ENCODE assay signal across 1 cellular context in genomic region chr17:82289822-82290541, GRCh38.
TF ChIP-seq lines count a peak whose summit lies in the region.

No MANE protein-coding gene starts in this region.

TF ChIP-seq in HepG2, 621 proteins besides CTCF, POLR2A, EP300 and RAD21 (continued from another document and continues in another):
- TF ChIP-seq ADNP (CRISPR knock-in tag; IDR thresholded peaks at IDR 0.05) (no peak), CEBPG (CRISPR knock-in tag; IDR thresholded peaks at IDR 0.05) (no peak), FOXK1 (CRISPR knock-in tag; IDR thresholded peaks at IDR 0.05; ENCODE audit: borderline replicate concordance, low read depth) (peak; percentile 24; the same call in 1 of the 2 replicates), THRA (CRISPR knock-in tag; IDR thresholded peaks at IDR 0.05; ENCODE audit: borderline replicate concordance) (peak; percentile 83; the same call in 1 of the 2 replicates), HNF4A (CRISPR knock-in tag; IDR thresholded peaks at IDR 0.05) (peak; percentile 29; the same call in 1 of the 2 replicates), ELF4 (CRISPR knock-in tag; IDR thresholded peaks at IDR 0.05; ENCODE audit: borderline replicate concordance) (no peak), ZNF777 (CRISPR knock-in tag; IDR thresholded peaks at IDR 0.05) (peak; percentile 37; the same call in 1 of the 2 replicates), IKZF4 (CRISPR knock-in tag; IDR thresholded peaks at IDR 0.05; ENCODE audit: borderline replicate concordance, low read depth, not compliant biosample characterization) (peak; percentile 42), ZBTB7A (CRISPR knock-in tag; IDR thresholded peaks at IDR 0.05) (peak; percentile 56; the same call in 1 of the 2 replicates), CENPT (CRISPR knock-in tag; IDR thresholded peaks at IDR 0.05; ENCODE audit: low read depth) (no peak), ARID5B (CRISPR knock-in tag; IDR thresholded peaks at IDR 0.05) (peak; percentile 47; the same call in 1 of the 2 replicates), HOXD1 (CRISPR knock-in tag; IDR thresholded peaks at IDR 0.05) (no peak), ZC3H13 (CRISPR knock-in tag; IDR thresholded peaks at IDR 0.05) (no peak), TRIM24 (CRISPR knock-in tag; IDR thresholded peaks at IDR 0.05) (no peak), SIX4 (CRISPR knock-in tag; IDR thresholded peaks at IDR 0.05) (no peak), YEATS4 (CRISPR knock-in tag; IDR thresholded peaks at IDR 0.05; ENCODE audit: borderline replicate concordance) (0 out of 2 replicates have a peak, but pooled peaks have one; percentile 28), HDAC1 (CRISPR knock-in tag; IDR thresholded peaks at IDR 0.05) (0 out of 2 replicates have a peak, but pooled peaks have one; percentile 41), BHLHE40 (IDR thresholded peaks at IDR 0.05; ENCODE audit: low read length) (peak; percentile 84), ZNF780A (CRISPR knock-in tag; IDR thresholded peaks at IDR 0.05) (no peak), CHCHD3 (CRISPR knock-in tag; IDR thresholded peaks at IDR 0.05) (no peak), TBX3 (IDR thresholded peaks at IDR 0.05; ENCODE audit: borderline replicate concordance) (no peak), ZNF552 (CRISPR knock-in tag; IDR thresholded peaks at IDR 0.05; ENCODE audit: borderline replicate concordance) (no peak), ZNF788 (CRISPR knock-in tag; IDR thresholded peaks at IDR 0.05; ENCODE audit: borderline replicate concordance) (no peak), ZSCAN9 (CRISPR knock-in tag; IDR thresholded peaks at IDR 0.05; ENCODE audit: borderline replicate concordance) (no peak), FUBP1 (CRISPR knock-in tag; IDR thresholded peaks at IDR 0.05; ENCODE audit: borderline replicate concordance) (peak; percentile 47; the same call in 1 of the 2 replicates), ZBTB42 (CRISPR knock-in tag; IDR thresholded peaks at IDR 0.05) (no peak), ZNF550 (CRISPR knock-in tag; IDR thresholded peaks at IDR 0.05; ENCODE audit: borderline replicate concordance) (no peak), ATAD3A (CRISPR knock-in tag; IDR thresholded peaks at IDR 0.05) (no peak), NFKB2 (CRISPR knock-in tag; IDR thresholded peaks at IDR 0.05; ENCODE audit: borderline replicate concordance) (no peak), RBFOX2 (IDR thresholded peaks at IDR 0.05; ENCODE audit: low read depth, low read length) (peak; percentile 61), NFE2 (CRISPR knock-in tag; IDR thresholded peaks at IDR 0.05) (no peak), DPF2 (CRISPR knock-in tag; IDR thresholded peaks at IDR 0.05; ENCODE audit: borderline replicate concordance, low read depth) (0 out of 2 replicates have a peak, but pooled peaks have one; percentile 21), PHF8 (CRISPR knock-in tag; IDR thresholded peaks at IDR 0.05) (no peak), PAF1 (CRISPR knock-in tag; IDR thresholded peaks at IDR 0.05) (no peak), KAT7 (CRISPR knock-in tag; IDR thresholded peaks at IDR 0.05; ENCODE audit: borderline replicate concordance) (0 out of 2 replicates have a peak, but pooled peaks have one; percentile 5), ZBTB39 (CRISPR knock-in tag; IDR thresholded peaks at IDR 0.05) (no peak), SSRP1 (CRISPR knock-in tag; IDR thresholded peaks at IDR 0.05) (peak; percentile 53), SMAD3 (CRISPR knock-in tag; IDR thresholded peaks at IDR 0.05) (no peak), ZNF639 (CRISPR knock-in tag; conservative IDR thresholded peaks at IDR 0.05) (no peak), JUND (CRISPR knock-in tag; IDR thresholded peaks at IDR 0.05) (peak; percentile 28; the same call in 1 of the 2 replicates), ZNF652 (CRISPR knock-in tag; IDR thresholded peaks at IDR 0.05; ENCODE audit: borderline replicate concordance, low read depth) (no peak), CBFB (CRISPR knock-in tag; IDR thresholded peaks at IDR 0.05) (peak; percentile 44; the same call in 1 of the 2 replicates), ZNF776 (CRISPR knock-in tag; IDR thresholded peaks at IDR 0.05) (no peak)
- TF ChIP-seq, protein P1, sequence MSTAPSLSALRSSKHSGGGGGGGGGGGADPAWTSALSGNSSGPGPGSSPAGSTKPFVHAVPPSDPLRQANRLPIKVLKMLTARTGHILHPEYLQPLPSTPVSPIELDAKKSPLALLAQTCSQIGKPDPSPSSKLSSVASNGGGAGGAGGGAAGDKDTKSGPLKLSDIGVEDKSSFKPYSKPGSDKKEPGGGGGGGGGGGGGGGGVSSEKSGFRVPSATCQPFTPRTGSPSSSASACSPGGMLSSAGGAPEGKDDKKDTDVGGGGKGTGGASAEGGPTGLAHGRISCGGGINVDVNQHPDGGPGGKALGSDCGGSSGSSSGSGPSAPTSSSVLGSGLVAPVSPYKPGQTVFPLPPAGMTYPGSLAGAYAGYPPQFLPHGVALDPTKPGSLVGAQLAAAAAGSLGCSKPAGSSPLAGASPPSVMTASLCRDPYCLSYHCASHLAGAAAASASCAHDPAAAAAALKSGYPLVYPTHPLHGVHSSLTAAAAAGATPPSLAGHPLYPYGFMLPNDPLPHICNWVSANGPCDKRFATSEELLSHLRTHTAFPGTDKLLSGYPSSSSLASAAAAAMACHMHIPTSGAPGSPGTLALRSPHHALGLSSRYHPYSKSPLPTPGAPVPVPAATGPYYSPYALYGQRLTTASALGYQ (CRISPR knock-in tag; IDR thresholded peaks at IDR 0.05) = no peak; the same call in 1 of the 2 replicates
- TF ChIP-seq, protein P2, sequence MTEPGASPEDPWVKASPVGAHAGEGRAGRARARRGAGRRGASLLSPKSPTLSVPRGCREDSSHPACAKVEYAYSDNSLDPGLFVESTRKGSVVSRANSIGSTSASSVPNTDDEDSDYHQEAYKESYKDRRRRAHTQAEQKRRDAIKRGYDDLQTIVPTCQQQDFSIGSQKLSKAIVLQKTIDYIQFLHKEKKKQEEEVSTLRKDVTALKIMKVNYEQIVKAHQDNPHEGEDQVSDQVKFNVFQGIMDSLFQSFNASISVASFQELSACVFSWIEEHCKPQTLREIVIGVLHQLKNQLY (CRISPR knock-in tag; IDR thresholded peaks at IDR 0.05) = peak; percentile 44; the same call in 1 of the 2 replicates
- TF ChIP-seq, protein P3, sequence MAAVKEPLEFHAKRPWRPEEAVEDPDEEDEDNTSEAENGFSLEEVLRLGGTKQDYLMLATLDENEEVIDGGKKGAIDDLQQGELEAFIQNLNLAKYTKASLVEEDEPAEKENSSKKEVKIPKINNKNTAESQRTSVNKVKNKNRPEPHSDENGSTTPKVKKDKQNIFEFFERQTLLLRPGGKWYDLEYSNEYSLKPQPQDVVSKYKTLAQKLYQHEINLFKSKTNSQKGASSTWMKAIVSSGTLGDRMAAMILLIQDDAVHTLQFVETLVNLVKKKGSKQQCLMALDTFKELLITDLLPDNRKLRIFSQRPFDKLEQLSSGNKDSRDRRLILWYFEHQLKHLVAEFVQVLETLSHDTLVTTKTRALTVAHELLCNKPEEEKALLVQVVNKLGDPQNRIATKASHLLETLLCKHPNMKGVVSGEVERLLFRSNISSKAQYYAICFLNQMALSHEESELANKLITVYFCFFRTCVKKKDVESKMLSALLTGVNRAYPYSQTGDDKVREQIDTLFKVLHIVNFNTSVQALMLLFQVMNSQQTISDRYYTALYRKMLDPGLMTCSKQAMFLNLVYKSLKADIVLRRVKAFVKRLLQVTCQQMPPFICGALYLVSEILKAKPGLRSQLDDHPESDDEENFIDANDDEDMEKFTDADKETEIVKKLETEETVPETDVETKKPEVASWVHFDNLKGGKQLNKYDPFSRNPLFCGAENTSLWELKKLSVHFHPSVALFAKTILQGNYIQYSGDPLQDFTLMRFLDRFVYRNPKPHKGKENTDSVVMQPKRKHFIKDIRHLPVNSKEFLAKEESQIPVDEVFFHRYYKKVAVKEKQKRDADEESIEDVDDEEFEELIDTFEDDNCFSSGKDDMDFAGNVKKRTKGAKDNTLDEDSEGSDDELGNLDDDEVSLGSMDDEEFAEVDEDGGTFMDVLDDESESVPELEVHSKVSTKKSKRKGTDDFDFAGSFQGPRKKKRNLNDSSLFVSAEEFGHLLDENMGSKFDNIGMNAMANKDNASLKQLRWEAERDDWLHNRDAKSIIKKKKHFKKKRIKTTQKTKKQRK (IDR thresholded peaks at IDR 0.05; ENCODE audit: low read length) = no peak
- TF ChIP-seq, protein P4, sequence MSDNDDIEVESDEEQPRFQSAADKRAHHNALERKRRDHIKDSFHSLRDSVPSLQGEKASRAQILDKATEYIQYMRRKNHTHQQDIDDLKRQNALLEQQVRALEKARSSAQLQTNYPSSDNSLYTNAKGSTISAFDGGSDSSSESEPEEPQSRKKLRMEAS (IDR thresholded peaks at IDR 0.05) = peak; percentile 45; the same call in 1 of the 2 replicates
- TF ChIP-seq, protein P5, sequence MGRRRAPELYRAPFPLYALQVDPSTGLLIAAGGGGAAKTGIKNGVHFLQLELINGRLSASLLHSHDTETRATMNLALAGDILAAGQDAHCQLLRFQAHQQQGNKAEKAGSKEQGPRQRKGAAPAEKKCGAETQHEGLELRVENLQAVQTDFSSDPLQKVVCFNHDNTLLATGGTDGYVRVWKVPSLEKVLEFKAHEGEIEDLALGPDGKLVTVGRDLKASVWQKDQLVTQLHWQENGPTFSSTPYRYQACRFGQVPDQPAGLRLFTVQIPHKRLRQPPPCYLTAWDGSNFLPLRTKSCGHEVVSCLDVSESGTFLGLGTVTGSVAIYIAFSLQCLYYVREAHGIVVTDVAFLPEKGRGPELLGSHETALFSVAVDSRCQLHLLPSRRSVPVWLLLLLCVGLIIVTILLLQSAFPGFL (CRISPR knock-in tag; IDR thresholded peaks at IDR 0.05) = no peak
